Comparison of ENCODE assay signal across 9 cellular contexts in genomic region chr11:128291835-128292234, GRCh38.
A peak's percentile ranks its signal among the peaks of the same experiment; 100 is the strongest.
DNase-seq lines count a peak whose midpoint lies in the region; ATAC-seq and TF ChIP-seq lines count a peak whose summit lies in the region.
"Had no signal": no experiment of that assay in that cellular context is flagged by ENCODE, and none has a peak within 500 bp of the region (broad histone marks: within the 10 kb centered on the region; RNA-seq: fewer than 3 reads in every experiment).

No MANE protein-coding gene starts in this region.

- H3K27ac Mint-ChIP-seq in activated CD4-positive, alpha-beta T cell treated with anti-CD3 and anti-CD28 coated beads, Interleukin-2, amount 10 ng/mL, durations not matched to agents 24 days and 14 days = peak overlapping the region; percentile 99
- no peak overlapping the region for H3K27ac Mint-ChIP-seq in HFFc6

- peak; percentile 9 for DNase-seq in KBM-7
- DNase-seq in activated CD4-positive, alpha-beta T cell treated with anti-CD3 and anti-CD28 coated beads, Interleukin-2, amount 10 ng/mL, durations not matched to agents 24 days and 14 days = peak; percentile 88
- DNase-seq in stimulated activated CD8-positive, alpha-beta memory T cell treated with anti-CD3 and anti-CD28 coated beads, Interleukin-12 subunit alpha, Interleukin-12 subunit beta, amount 100 ng/mL, for 1 hour (ENCODE audit: low read depth) = peak; percentile 44
- no peak for DNase-seq in NCI-H774 (lab: John Stamatoyannopoulos, UW)
- no peak for DNase-seq in HFFc6
- DNase-seq in NCI-H2196 (lab: John Stamatoyannopoulos, UW; ENCODE audit: unreplicated experiment) = no peak

- peaks cover 25% of the 10 kb centered on the region for H3K36me3 Mint-ChIP-seq in activated CD4-positive, alpha-beta T cell treated with anti-CD3 and anti-CD28 coated beads, Interleukin-2, amount 10 ng/mL, durations not matched to agents 24 days and 14 days (ENCODE audit: low read depth)
- no peaks in the 10 kb centered on the region for H3K36me3 Mint-ChIP-seq in HFFc6 (ENCODE audit: low read depth)

- H3K9ac ChIP-seq in duodenal mucosa (ENCODE audit: low read depth in 1 of 2, low read length in 2 of 2) = no peak overlapping the region

- peaks cover 88% of the 10 kb centered on the region for H3K4me1 Mint-ChIP-seq in activated CD4-positive, alpha-beta T cell treated with anti-CD3 and anti-CD28 coated beads, Interleukin-2, amount 10 ng/mL, durations not matched to agents 24 days and 14 days
- H3K4me1 Mint-ChIP-seq in HFFc6 (ENCODE audit: low read depth) = peaks cover 30% of the 10 kb centered on the region

- intact Hi-C loops in activated CD4-positive, alpha-beta T cell treated with anti-CD3 and anti-CD28 coated beads, Interleukin-2, amount 10 ng/mL, durations not matched to agents 24 days and 14 days (cut with micrococcal nuclease) = loop anchor here (2.0 kb wide), 1 partner anchor 539 kb away; no protein-coding TSS in a partner anchor

- peaks cover 35 to 41% of the 10 kb centered on the region in 2 donors for H3K4me1 ChIP-seq in duodenal mucosa (ENCODE audit: control insufficient read depth in 1 of 2, insufficient read depth in 2 of 2, low read length in 2 of 2)

- H3K9me3 Mint-ChIP-seq in activated CD4-positive, alpha-beta T cell treated with anti-CD3 and anti-CD28 coated beads, Interleukin-2, amount 10 ng/mL, durations not matched to agents 24 days and 14 days = peaks cover 11% of the 10 kb centered on the region
- no peaks in the 10 kb centered on the region for H3K9me3 Mint-ChIP-seq in HFFc6

- in situ Hi-C loops in KBM-7 (cut with MboI; ENCODE audit: low pct_unique_long_range_greater_than_20kb, low sequenced_read_pairs) = loop anchor here (25.0 kb wide), 1 partner anchor 545 kb away; no protein-coding TSS in a partner anchor

- peak overlapping the region; percentile 9 to 26 for H3K4me3 ChIP-seq in duodenal mucosa (ENCODE audit: low read depth in 1 of 2, low read length in 2 of 2)
- H3K4me3 ChIP-seq: ascending aorta had no signal

- H3K27ac ChIP-seq in duodenal mucosa (ENCODE audit: low read depth, low read length) = no peak overlapping the region

- no peaks in the 10 kb centered on the region for H3K27me3 Mint-ChIP-seq in activated CD4-positive, alpha-beta T cell treated with anti-CD3 and anti-CD28 coated beads, Interleukin-2, amount 10 ng/mL, durations not matched to agents 24 days and 14 days
- H3K27me3 Mint-ChIP-seq in HFFc6 (ENCODE audit: insufficient read depth) = no peaks in the 10 kb centered on the region

- no peak for TF ChIP-seq CTCF in HFFc6 (IDR thresholded peaks at IDR 0.05)

- H3K4me3 Mint-ChIP-seq in activated CD4-positive, alpha-beta T cell treated with anti-CD3 and anti-CD28 coated beads, Interleukin-2, amount 10 ng/mL, durations not matched to agents 24 days and 14 days = peak overlapping the region; percentile 93
- no peak overlapping the region for H3K4me3 Mint-ChIP-seq in HFFc6

- no peak for ATAC-seq in HG03196 (IDR thresholded peaks at IDR 0.05; ENCODE audit: unreplicated experiment)

- H3K36me3 ChIP-seq in duodenal mucosa (ENCODE audit: control insufficient read depth in 1 of 2, insufficient read depth in 2 of 2, low read length in 2 of 2) = no peaks in the 10 kb centered on the region
- H3K36me3 ChIP-seq: ascending aorta had no signal

- H3K27me3 ChIP-seq in duodenal mucosa (ENCODE audit: control insufficient read depth in 1 of 2, insufficient read depth in 2 of 2, low read length in 2 of 2) = no peaks in the 10 kb centered on the region
- H3K27me3 ChIP-seq: ascending aorta had no signal

- H3K9me3 ChIP-seq in duodenal mucosa (ENCODE audit: control insufficient read depth in 1 of 2, low read length in 2 of 2) = no peaks in the 10 kb centered on the region
- H3K9me3 ChIP-seq: ascending aorta had no signal

Comparison
In these comparisons a context has a peak if more than half of its experiments do, and no peak if none do; other contexts are left out.
1. DNase-seq: peak in KBM-7 (single experiment), activated CD4-positive, alpha-beta T cell treated with anti-CD3 and anti-CD28 coated beads, Interleukin-2, amount 10 ng/mL, durations not matched to agents 24 days and 14 days (single experiment) and stimulated activated CD8-positive, alpha-beta memory T cell treated with anti-CD3 and anti-CD28 coated beads, Interleukin-12 subunit alpha, Interleukin-12 subunit beta, amount 100 ng/mL, for 1 hour (single experiment); none in NCI-H774 (single experiment), HFFc6 (single experiment) and NCI-H2196 (single experiment).